Comparison of ENCODE assay signal across 3 cellular contexts in the genomic region with DNA sequence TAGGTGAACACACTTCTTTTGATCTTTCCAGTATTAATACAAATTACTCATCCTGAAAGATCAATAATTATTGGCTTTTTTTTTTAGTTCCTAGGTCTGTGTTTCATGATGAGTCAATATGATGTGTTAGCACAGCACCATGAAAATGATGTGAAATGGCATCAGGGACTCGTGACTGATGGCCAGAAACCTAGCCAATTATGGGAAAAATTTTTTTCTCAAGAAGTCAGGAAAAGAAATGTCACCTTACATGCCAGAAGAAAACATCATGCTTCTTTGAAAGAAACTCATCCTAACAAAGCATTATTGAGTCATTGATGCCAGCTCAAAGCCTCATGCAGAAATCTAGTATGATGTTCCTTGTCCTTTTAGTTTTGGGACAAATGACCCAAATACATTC.
TF ChIP-seq lines count a peak whose summit lies in the region.

No MANE protein-coding gene starts in this region.

TF ChIP-seq in SK-N-SH, 30 proteins besides CTCF, POLR2A, EP300 and RAD21 (continued from another document):
- TF ChIP-seq RXRA (IDR thresholded peaks at IDR 0.05; ENCODE audit: borderline replicate concordance, low read depth), result no peak
- no peak for TF ChIP-seq POLR2AphosphoS5 (IDR thresholded peaks at IDR 0.05; ENCODE audit: low read depth, low read length)
- TF ChIP-seq TAF1 (IDR thresholded peaks at IDR 0.05; ENCODE audit: borderline replicate concordance, low read depth, low read length), result no peak
- TF ChIP-seq TEAD4 (IDR thresholded peaks at IDR 0.05; ENCODE audit: borderline replicate concordance, insufficient read depth), result no peak
- TF ChIP-seq, protein P1, sequence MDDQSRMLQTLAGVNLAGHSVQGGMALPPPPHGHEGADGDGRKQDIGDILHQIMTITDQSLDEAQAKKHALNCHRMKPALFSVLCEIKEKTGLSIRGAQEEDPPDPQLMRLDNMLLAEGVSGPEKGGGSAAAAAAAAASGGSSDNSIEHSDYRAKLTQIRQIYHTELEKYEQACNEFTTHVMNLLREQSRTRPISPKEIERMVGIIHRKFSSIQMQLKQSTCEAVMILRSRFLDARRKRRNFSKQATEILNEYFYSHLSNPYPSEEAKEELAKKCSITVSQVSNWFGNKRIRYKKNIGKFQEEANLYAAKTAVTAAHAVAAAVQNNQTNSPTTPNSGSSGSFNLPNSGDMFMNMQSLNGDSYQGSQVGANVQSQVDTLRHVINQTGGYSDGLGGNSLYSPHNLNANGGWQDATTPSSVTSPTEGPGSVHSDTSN (IDR thresholded peaks at IDR 0.05), result peak; percentile 26; the same call in 1 of the 2 replicates
TF ChIP-seq in SK-N-SH: peak in this region for 1.

TF ChIP-seq in SK-N-SH treated with all-trans-retinoic acid at 6 μM for 48 hours, 23 proteins besides CTCF, POLR2A, EP300 and RAD21:
- no peak for TF ChIP-seq ZC3H10 (CRISPR knock-in tag; IDR thresholded peaks at IDR 0.05)
- TF ChIP-seq CSRNP3 (CRISPR knock-in tag; IDR thresholded peaks at IDR 0.05), result no peak
- TF ChIP-seq PPARA (CRISPR knock-in tag; IDR thresholded peaks at IDR 0.05; ENCODE audit: borderline replicate concordance), result no peak
- TF ChIP-seq RARB (CRISPR knock-in tag; IDR thresholded peaks at IDR 0.05), result no peak
- no peak for TF ChIP-seq SNAI2 (CRISPR knock-in tag; IDR thresholded peaks at IDR 0.05)
- TF ChIP-seq TOX (CRISPR knock-in tag; IDR thresholded peaks at IDR 0.05; ENCODE audit: borderline replicate concordance), result no peak
- TF ChIP-seq ZFP30 (CRISPR knock-in tag; IDR thresholded peaks at IDR 0.05), result no peak
- TF ChIP-seq BACH2 (CRISPR knock-in tag; IDR thresholded peaks at IDR 0.05; ENCODE audit: borderline replicate concordance), result no peak
- TF ChIP-seq OSR1 (CRISPR knock-in tag; IDR thresholded peaks at IDR 0.05), result no peak
- no peak for TF ChIP-seq CREB5 (CRISPR knock-in tag; IDR thresholded peaks at IDR 0.05; ENCODE audit: low read depth)
- TF ChIP-seq PATZ1 (CRISPR knock-in tag; IDR thresholded peaks at IDR 0.05; ENCODE audit: borderline replicate concordance), result no peak
- no peak for TF ChIP-seq ZNF565 (CRISPR knock-in tag; conservative IDR thresholded peaks at IDR 0.05; ENCODE audit: low read depth)
- no peak for TF ChIP-seq ZFP3 (CRISPR knock-in tag; IDR thresholded peaks at IDR 0.05)
- no peak for TF ChIP-seq ISL1 (CRISPR knock-in tag; IDR thresholded peaks at IDR 0.05)
- TF ChIP-seq CSDC2 (CRISPR knock-in tag; IDR thresholded peaks at IDR 0.05), result no peak
- TF ChIP-seq ZNF70 (CRISPR knock-in tag; IDR thresholded peaks at IDR 0.05), result no peak

TF ChIP-seq in IMR-90, 13 proteins besides CTCF, POLR2A, EP300 and RAD21 (continued from another document):
- TF ChIP-seq RCOR1 (IDR thresholded peaks at IDR 0.05; ENCODE audit: insufficient replicate concordance, low read length) (no peak), ELK1 (IDR thresholded peaks at IDR 0.05; ENCODE audit: borderline replicate concordance, low read depth, low read length) (no peak), RFX5 (IDR thresholded peaks at IDR 0.05; ENCODE audit: low read depth, low read length) (no peak), MAZ (IDR thresholded peaks at IDR 0.05; ENCODE audit: borderline replicate concordance, low read depth, low read length) (no peak), NFE2L2 (IDR thresholded peaks at IDR 0.05; ENCODE audit: low read depth, low read length) (no peak), BHLHE40 (IDR thresholded peaks at IDR 0.05; ENCODE audit: low read depth, low read length) (no peak), FOS (IDR thresholded peaks at IDR 0.05; ENCODE audit: low read depth, low read length) (no peak), MAFK (IDR thresholded peaks at IDR 0.05; ENCODE audit: low read depth, low read length) (no peak), CHD1 (IDR thresholded peaks at IDR 0.05; ENCODE audit: low read depth, low read length) (no peak), SMC3 (IDR thresholded peaks at IDR 0.05; ENCODE audit: low read depth, low read length) (no peak), MXI1 (IDR thresholded peaks at IDR 0.05; ENCODE audit: borderline replicate concordance, low read depth, low read length) (no peak), USF2 (IDR thresholded peaks at IDR 0.05; ENCODE audit: low read depth, low read length) (no peak)
TF ChIP-seq in IMR-90: peak in this region for 0.
